Comparison of ENCODE assay signal across 18 cellular contexts in genomic region chr1:58406296-58407071, GRCh38.
"Had no signal": no experiment of that assay in that cellular context is flagged by ENCODE, and none has a peak within 500 bp of the region (broad histone marks: within the 10 kb centered on the region; RNA-seq: fewer than 3 reads in every experiment).

No MANE protein-coding gene starts in this region.

- H3K4me1 ChIP-seq: pancreas, upper lobe of right lung, vagina had no signal

- H3K27ac ChIP-seq: coronary artery, dorsolateral prefrontal cortex, gastrocnemius medialis, heart right ventricle, pancreas, tibial artery, upper lobe of right lung, vagina had no signal

- H3K4me3 ChIP-seq: coronary artery, dorsolateral prefrontal cortex, gastrocnemius medialis, heart right ventricle, pancreas, tibial artery, upper lobe of right lung, vagina had no signal

- H3K36me3 ChIP-seq: gastrocnemius medialis, heart right ventricle, pancreas, tibial artery, upper lobe of right lung, vagina had no signal

- H3K9me3 Mint-ChIP-seq: natural killer cell; stimulated activated memory B cell treated with anti-CD40 and anti-IgM and Interleukin-4, amounts not matched to agents 10 μg/mL and 1 μg/mL and 100 μg/mL, for 72 hours; stimulated activated naive CD8-positive, alpha-beta T cell treated with anti-CD3 and anti-CD28 coated beads, Interleukin-15, Interleukin-2, amounts not matched to agents 100 ng/mL and 50 ng/mL, for 24 hours had no signal

- H3K9me3 ChIP-seq: gastrocnemius medialis, heart right ventricle, pancreas, tibial artery, upper lobe of right lung, vagina had no signal

- H3K4me1 Mint-ChIP-seq: natural killer cell; stimulated activated memory B cell treated with anti-CD40 and anti-IgM and Interleukin-4, amounts not matched to agents 10 μg/mL and 1 μg/mL and 100 μg/mL, for 72 hours had no signal

- H3K4me3 Mint-ChIP-seq: natural killer cell; stimulated activated memory B cell treated with anti-CD40 and anti-IgM and Interleukin-4, amounts not matched to agents 10 μg/mL and 1 μg/mL and 100 μg/mL, for 72 hours; stimulated activated naive CD8-positive, alpha-beta T cell treated with anti-CD3 and anti-CD28 coated beads, Interleukin-15, Interleukin-2, amounts not matched to agents 100 ng/mL and 50 ng/mL, for 24 hours had no signal

- H3K36me3 Mint-ChIP-seq: natural killer cell had no signal

- H3K27ac Mint-ChIP-seq: natural killer cell; progenitor cell of endocrine pancreas; stimulated activated memory B cell treated with anti-CD40 and anti-IgM and Interleukin-4, amounts not matched to agents 10 μg/mL and 1 μg/mL and 100 μg/mL, for 72 hours; stimulated activated naive CD8-positive, alpha-beta T cell treated with anti-CD3 and anti-CD28 coated beads, Interleukin-15, Interleukin-2, amounts not matched to agents 100 ng/mL and 50 ng/mL, for 24 hours had no signal

- H3K27me3 ChIP-seq: dorsolateral prefrontal cortex, gastrocnemius medialis, heart right ventricle, pancreas, tibial artery, upper lobe of right lung, vagina had no signal

- DNase-seq: dorsolateral prefrontal cortex; effector memory CD4-positive, alpha-beta T cell; gastrocnemius medialis; heart right ventricle; hypothalamus; mammary epithelial cell; natural killer cell; occipital lobe; pancreas; right cardiac atrium; stimulated activated CD4-positive, alpha-beta T cell treated with anti-CD3 and anti-CD28 coated beads, Interleukin-4, amount 100 ng/mL, for 24 hours; tibial artery; upper lobe of right lung had no signal

- H3K27me3 Mint-ChIP-seq: progenitor cell of endocrine pancreas; stimulated activated memory B cell treated with anti-CD40 and anti-IgM and Interleukin-4, amounts not matched to agents 10 μg/mL and 1 μg/mL and 100 μg/mL, for 72 hours; stimulated activated naive CD8-positive, alpha-beta T cell treated with anti-CD3 and anti-CD28 coated beads, Interleukin-15, Interleukin-2, amounts not matched to agents 100 ng/mL and 50 ng/mL, for 24 hours had no signal
